In the genomic region with DNA sequence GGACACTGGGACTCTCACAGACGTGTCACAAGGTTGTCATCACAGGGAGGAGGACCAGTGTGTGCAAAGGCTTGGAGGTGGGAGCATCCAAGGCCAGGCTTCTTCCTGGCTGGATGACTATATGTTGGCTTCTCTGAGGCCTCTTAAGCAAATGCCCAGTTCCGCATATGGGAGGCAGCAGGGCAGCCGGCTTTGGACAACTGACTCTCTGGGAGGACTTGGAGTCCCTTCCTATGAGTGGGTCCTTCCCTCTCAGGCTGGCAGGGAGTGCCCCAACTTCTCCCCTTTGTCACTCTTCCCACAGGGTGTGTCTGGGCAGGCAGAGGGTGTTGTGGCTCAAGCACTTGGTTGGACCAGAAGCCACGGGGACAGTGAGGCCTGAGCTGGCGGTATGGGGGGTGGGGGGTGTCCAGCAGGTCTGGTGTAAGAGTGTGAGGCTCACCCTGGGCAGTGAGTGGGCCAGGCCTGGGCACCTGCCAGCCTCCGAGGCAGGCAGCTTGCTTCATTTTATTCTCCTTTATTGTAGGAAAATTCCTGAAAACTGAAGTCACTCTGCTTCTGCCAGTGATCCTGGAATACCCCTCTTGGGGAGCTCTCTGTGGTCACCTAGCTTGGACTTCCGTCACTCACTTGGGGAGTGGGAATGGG, we compare ENCODE assay signal across 12 cellular contexts. TPM values are rescaled to one million over a fixed set of nuclear protein-coding genes. Genes with fewer than 3 reads are reported as not detected.
DNase-seq lines count a peak whose midpoint lies in the region; ATAC-seq and TF ChIP-seq lines count a peak whose summit lies in the region.
"Had no signal": no experiment of that assay in that cellular context is flagged by ENCODE, and none has a peak within 500 bp of the region (broad histone marks: within the 10 kb centered on the region; RNA-seq: fewer than 3 reads in every experiment).

No MANE protein-coding gene starts in this region.

- peaks cover 4% of the 10 kb centered on the region for H3F3A ChIP-seq in SK-N-SH (replicated peaks; ENCODE audit: insufficient read depth)

- no peak for TF ChIP-seq CTCF in SK-N-SH (IDR thresholded peaks at IDR 0.05)
- no peak for TF ChIP-seq CTCF in tibial artery (IDR thresholded peaks at IDR 0.05)

- H3K9me3 ChIP-seq in SK-N-SH (no peaks in the 10 kb centered on the region), tibial artery (no peaks in the 10 kb centered on the region)
- H3K9me3 ChIP-seq: neutrophil had no signal

- no peaks in the 10 kb centered on the region for H3K9me2 ChIP-seq in SK-N-SH

- intact Hi-C loops in tibial artery (cut with DNase I; ENCODE audit: low total_unique reads), result no loop called here

- peak overlapping the region; percentile 29; the same call in 1 of the 2 replicates for H3K4me2 ChIP-seq in SK-N-SH

- H3K36me3 ChIP-seq in SK-N-SH (replicated peaks in 1 of 2; ENCODE audit: control insufficient read depth in 1 of 2, insufficient read depth in 2 of 2, low read length in 1 of 2) (no peaks in the 10 kb centered on the region), tibial artery (no peaks in the 10 kb centered on the region)
- H3K36me3 ChIP-seq: neutrophil had no signal

- H3K4me3 Mint-ChIP-seq in activated CD4-positive, alpha-beta memory T cell treated with anti-CD3 and anti-CD28 coated beads, Interleukin-2, amount 10 ng/mL, durations not matched to agents 7 days and 5 days, result no peak overlapping the region

- no peaks in the 10 kb centered on the region for H4K20me1 ChIP-seq in SK-N-SH (ENCODE audit: insufficient read depth)

- no peaks in the 10 kb centered on the region for H3K36me3 Mint-ChIP-seq in activated CD4-positive, alpha-beta memory T cell treated with anti-CD3 and anti-CD28 coated beads, Interleukin-2, amount 10 ng/mL, durations not matched to agents 7 days and 5 days (ENCODE audit: low read depth)

- no peaks in the 10 kb centered on the region for H3K9me3 Mint-ChIP-seq in activated CD4-positive, alpha-beta memory T cell treated with anti-CD3 and anti-CD28 coated beads, Interleukin-2, amount 10 ng/mL, durations not matched to agents 7 days and 5 days

- no peak for TF ChIP-seq RAD21 in SK-N-SH (IDR thresholded peaks at IDR 0.05; ENCODE audit: low read length)

- POLR2A ChIA-PET in SK-N-SH (lab: Yijun Ruan, JAX), result no interaction called here
- POLR2A ChIA-PET in activated CD4-positive, alpha-beta memory T cell treated with anti-CD3 and anti-CD28 coated beads, Interleukin-2, amount 10 ng/mL, durations not matched to agents 7 days and 5 days (lab: Charles Lee), result interaction anchor here (1.2 kb wide), 2 partner anchors 51 to 67 kb away, joined by 4 read pairs; no protein-coding TSS in a partner anchor

- H3K9ac ChIP-seq in SK-N-SH, result no peak overlapping the region

- DNase-seq in CD1c-positive myeloid dendritic cell (ENCODE audit: extremely low spot score) (peak; percentile 27), SK-N-SH (no peak), fibroblast of peridontal ligament (ENCODE audit: extremely low read depth) (peak; percentile 51), renal cortical epithelial cell (ENCODE audit: low read depth) (peak; percentile 93), tibial artery (no peak), GF-D8 (lab: John Stamatoyannopoulos, UW) (no peak)
- DNase-seq in activated CD4-positive, alpha-beta memory T cell treated with anti-CD3 and anti-CD28 coated beads, Interleukin-2, amount 10 ng/mL, durations not matched to agents 7 days and 5 days, result no peak
- DNase-seq: activated gamma-delta T cell treated with Interleukin-2 at 50 U/mL for 16 hours, foreskin melanocyte, Kasumi-1 had no signal

- WGBS in SK-N-SH (ENCODE audit: low lambda C conversion rate), result 24% methylated on average over 7 of the region's 7 CpGs

- H3K79me2 ChIP-seq in SK-N-SH (ENCODE audit: insufficient read depth), result no peaks in the 10 kb centered on the region

- H3K27ac Mint-ChIP-seq in activated CD4-positive, alpha-beta memory T cell treated with anti-CD3 and anti-CD28 coated beads, Interleukin-2, amount 10 ng/mL, durations not matched to agents 7 days and 5 days, result no peak overlapping the region

- H3K27ac ChIP-seq in SK-N-SH (ENCODE audit: low read depth in 2 of 2, low read length in 1 of 2), result no peak overlapping the region
- H3K27ac ChIP-seq in tibial artery, result no peak overlapping the region
- H3K27ac ChIP-seq: neutrophil had no signal

- TF ChIP-seq EP300 in SK-N-SH (IDR thresholded peaks at IDR 0.05; ENCODE audit: borderline replicate concordance in 1 of 2, low read depth in 1 of 2, low read length in 1 of 2), result no peak

- ATAC-seq in GM19035 (IDR thresholded peaks at IDR 0.05; ENCODE audit: unreplicated experiment), result no peak

- H3K4me3 ChIP-seq in SK-N-SH (ENCODE audit: low read depth in 2 of 2, low read length in 1 of 2), result no peak overlapping the region
- H3K4me3 ChIP-seq in tibial artery, result no peak overlapping the region

- peaks cover 16% of the 10 kb centered on the region for H3K4me1 Mint-ChIP-seq in activated CD4-positive, alpha-beta memory T cell treated with anti-CD3 and anti-CD28 coated beads, Interleukin-2, amount 10 ng/mL, durations not matched to agents 7 days and 5 days

- H2AFZ ChIP-seq in SK-N-SH (ENCODE audit: low read depth), result no peak overlapping the region

- H3K4me1 ChIP-seq in SK-N-SH (ENCODE audit: control insufficient read depth in 1 of 2, insufficient read depth in 2 of 2, low read depth in 1 of 2, low read length in 1 of 2), result peaks cover 4 to 10% of the 10 kb centered on the region in 2 experiments; a peak in 1 of 4 replicates
- peaks cover 0 to 23% (median 3%) of the 10 kb centered on the region in 4 donors for H3K4me1 ChIP-seq in tibial artery

- H3K27me3 ChIP-seq in SK-N-SH (ENCODE audit: insufficient read depth) (no peaks in the 10 kb centered on the region), tibial artery (peaks cover 0 to 30% of the 10 kb centered on the region in 2 donors)

- CTCF ChIA-PET in SK-N-SH (lab: Yijun Ruan, JAX), result interaction anchor here (1.1 to 3.3 kb wide), 4 partner anchors 20 to 67 kb away, joined by 3 to 18 read pairs (median 8); no protein-coding TSS in a partner anchor
- CTCF ChIA-PET in activated CD4-positive, alpha-beta memory T cell treated with anti-CD3 and anti-CD28 coated beads, Interleukin-2, amount 10 ng/mL, durations not matched to agents 7 days and 5 days (lab: Charles Lee), result interaction anchor here (0.5 to 1.0 kb wide), 4 partner anchors 56 to 100 kb away, joined by 3 to 4 read pairs (median 4); a partner anchor contains a TSS

- peaks cover 20% of the 10 kb centered on the region for H3K27me3 Mint-ChIP-seq in activated CD4-positive, alpha-beta memory T cell treated with anti-CD3 and anti-CD28 coated beads, Interleukin-2, amount 10 ng/mL, durations not matched to agents 7 days and 5 days

TF ChIP-seq in SK-N-SH, 30 proteins besides CTCF, POLR2A, EP300 and RAD21:
- no peak for TF ChIP-seq CHD2 (IDR thresholded peaks at IDR 0.05; ENCODE audit: low read length, partially characterized antibody)
- peak; percentile 35; the same call in 1 of the 2 replicates for TF ChIP-seq TCF12 (IDR thresholded peaks at IDR 0.05)
- TF ChIP-seq FOSL2 (IDR thresholded peaks at IDR 0.05; ENCODE audit: borderline replicate concordance, low read depth), result peak; percentile 27; the same call in 1 of the 2 replicates
- no peak; the same call in 1 of the 2 replicates for TF ChIP-seq JUND (IDR thresholded peaks at IDR 0.05)

RNA-seq across cellular contexts. Expression of a gene that starts 14.9 kb away (rescaled TPM):
- 2.6 and 7.4 TPM in 2 replicates for polyA plus RNA-seq in SK-N-SH (2012; rRNA removed)
- 3.1 and 4.6 TPM in 2 replicates for polyA plus RNA-seq in SK-N-SH (2012; cell fraction: cytosol; rRNA removed)
- polyA plus RNA-seq in SK-N-SH (2012; cell fraction: nucleus; rRNA removed), result 8.1 and 10.9 TPM in 2 replicates
- 38.9 and 305 TPM in 2 replicates for total RNA-seq in renal cortical epithelial cell
- total RNA-seq in activated CD4-positive, alpha-beta memory T cell treated with anti-CD3 and anti-CD28 coated beads, Interleukin-2, amount 10 ng/mL, durations not matched to agents 7 days and 5 days, result 1 to 10 TPM; 7.4 to 8.3 TPM

RNA-seq across cellular contexts. Expression of a gene that starts 24.8 kb away (rescaled TPM):
- not detected in 2 replicates for polyA plus RNA-seq in SK-N-SH (2012; rRNA removed)
- polyA plus RNA-seq in SK-N-SH (2012; cell fraction: cytosol; rRNA removed), result not detected in 2 replicates
- polyA plus RNA-seq in SK-N-SH (2012; cell fraction: nucleus; rRNA removed), result not detected in 2 replicates
- not detected in 2 replicates for total RNA-seq in renal cortical epithelial cell
- not detected for total RNA-seq in activated CD4-positive, alpha-beta memory T cell treated with anti-CD3 and anti-CD28 coated beads, Interleukin-2, amount 10 ng/mL, durations not matched to agents 7 days and 5 days

RNA-seq across cellular contexts. Expression of a gene that starts 51.3 kb away (rescaled TPM):
- 0.58 and 0.94 TPM in 2 replicates for polyA plus RNA-seq in SK-N-SH (2012; rRNA removed)
- polyA plus RNA-seq in SK-N-SH (2012; cell fraction: cytosol; rRNA removed), result 0.60 and 0.84 TPM in 2 replicates
- 1.2 and 2.2 TPM in 2 replicates for polyA plus RNA-seq in SK-N-SH (2012; cell fraction: nucleus; rRNA removed)
- total RNA-seq in renal cortical epithelial cell, result 2.9 TPM in 1 of 2 replicates, not detected in the other
- not detected for total RNA-seq in activated CD4-positive, alpha-beta memory T cell treated with anti-CD3 and anti-CD28 coated beads, Interleukin-2, amount 10 ng/mL, durations not matched to agents 7 days and 5 days

Comparison
In these comparisons a context has a peak if more than half of its experiments do, and no peak if none do; other contexts are left out.
1. DNase-seq: peak in CD1c-positive myeloid dendritic cell (single experiment), fibroblast of peridontal ligament (single experiment) and renal cortical epithelial cell (single experiment); none in SK-N-SH (single experiment), tibial artery (0 of 2), GF-D8 (single experiment) and activated CD4-positive, alpha-beta memory T cell treated with anti-CD3 and anti-CD28 coated beads, Interleukin-2, amount 10 ng/mL, durations not matched to agents 7 days and 5 days (single experiment).